ENCODE assay signal across 8 cellular contexts in the genomic region with DNA sequence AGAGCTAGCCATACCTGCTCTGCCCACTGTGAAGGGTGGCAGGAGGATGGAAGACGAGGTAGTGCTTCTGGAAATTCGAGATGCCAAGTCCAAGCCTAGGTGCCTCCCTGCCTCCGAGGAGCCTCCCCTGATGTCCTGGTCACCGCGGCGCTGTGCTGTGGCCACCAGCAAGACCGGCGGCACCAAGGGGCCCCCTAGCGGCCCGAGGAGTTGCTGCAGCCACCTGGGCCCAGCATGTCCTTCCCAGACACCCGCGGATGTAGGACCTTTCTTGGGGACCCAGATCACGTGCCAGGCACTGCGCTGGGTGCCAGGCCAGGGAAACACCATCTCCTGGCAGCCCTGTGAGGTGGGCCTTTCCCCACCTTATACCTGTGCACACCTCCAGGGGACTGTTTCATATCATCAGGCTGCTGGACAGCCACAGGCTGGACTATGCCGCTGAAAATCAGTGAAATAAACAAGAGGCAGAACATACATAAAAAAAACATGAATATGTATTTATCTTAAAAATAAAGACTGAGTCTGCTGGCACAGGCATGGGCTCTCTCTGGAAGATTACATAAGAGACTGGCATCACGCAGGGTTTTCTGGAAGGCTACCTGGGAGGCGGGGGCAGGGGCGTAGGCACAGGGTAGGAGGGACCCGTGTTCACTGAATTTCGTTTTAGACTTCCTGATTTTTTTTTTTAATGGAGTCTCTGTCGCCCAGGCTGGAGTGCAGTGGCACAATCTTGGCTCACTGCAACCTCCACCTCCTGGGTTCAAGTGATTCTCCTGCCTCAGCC. TPM values are rescaled to one million over a fixed set of nuclear protein-coding genes. Genes with fewer than 3 reads are reported as not detected.
A peak's percentile ranks its signal among the peaks of the same experiment; 100 is the strongest.
DNase-seq lines count a peak whose midpoint lies in the region; ATAC-seq and TF ChIP-seq lines count a peak whose summit lies in the region.

No MANE protein-coding gene starts in this region.

- no peaks in the 10 kb centered on the region for H3K4me1 ChIP-seq in PC-9 (replicated peaks; ENCODE audit: insufficient read depth)

- H3K9me3 Mint-ChIP-seq in activated T-cell treated with anti-CD3 and anti-CD28 coated beads, Interleukin-2, amount 50 U/mL, for 24 hours = no peaks in the 10 kb centered on the region
- no peaks in the 10 kb centered on the region for H3K9me3 Mint-ChIP-seq in natural killer cell treated with Interleukin-12 subunit alpha and Interleukin-12 subunit beta and Interleukin-15 and Interleukin-18, amount 100 ng/mL, for 72 hours

- no peak overlapping the region for H3K4me3 Mint-ChIP-seq in activated T-cell treated with anti-CD3 and anti-CD28 coated beads, Interleukin-2, amount 50 U/mL, for 24 hours
- no peak overlapping the region for H3K4me3 Mint-ChIP-seq in natural killer cell treated with Interleukin-12 subunit alpha and Interleukin-12 subunit beta and Interleukin-15 and Interleukin-18, amount 100 ng/mL, for 72 hours

- H3K9me3 ChIP-seq in AG04450 (ENCODE audit: control insufficient read depth, insufficient read depth, low read length) (no peaks in the 10 kb centered on the region), PC-9 (ENCODE audit: insufficient read depth, low read depth) (no peaks in the 10 kb centered on the region)

- H3K27ac ChIP-seq in AG04450 (ENCODE audit: low read depth, low read length) (no peak overlapping the region), PC-9 (no peak overlapping the region)

- peak; percentile 96 for TF ChIP-seq CTCF in AG04450 (IDR thresholded peaks at IDR 0.05; ENCODE audit: low read depth, low read length)
- TF ChIP-seq CTCF in PC-9 (conservative IDR thresholded peaks at IDR 0.05) = peak; percentile 92

- POLR2A ChIA-PET in AG04450 (lab: Yijun Ruan, JAX) (no interaction called here), PC-9 (lab: Charles Lee; ENCODE audit: unreplicated experiment) (interaction anchor here (0.6 kb wide), 1 partner anchor 55 kb away, joined by 4 read pairs; no protein-coding TSS in a partner anchor)

- H4K20me1 ChIP-seq in PC-9 (ENCODE audit: insufficient read depth) = no peaks in the 10 kb centered on the region

- H3K36me3 ChIP-seq in PC-9 (ENCODE audit: low read depth) = no peaks in the 10 kb centered on the region

- CTCF ChIA-PET in AG04450 (lab: Charles Lee) (interaction anchor here (0.6 to 1.8 kb wide), 25 partner anchors 9 to 593 kb away, joined by 3 to 27 read pairs (median 4); no protein-coding TSS in a partner anchor), PC-9 (lab: Charles Lee) (no interaction called here)

- H3K79me2 ChIP-seq in PC-9 (ENCODE audit: low read depth) = no peaks in the 10 kb centered on the region

- peaks cover 4% of the 10 kb centered on the region for H3K27me3 ChIP-seq in AG04450 (ENCODE audit: control insufficient read depth, insufficient read depth, low read length)
- no peaks in the 10 kb centered on the region for H3K27me3 ChIP-seq in PC-9 (ENCODE audit: insufficient read depth, low read depth)

- no peak overlapping the region for H3K27ac Mint-ChIP-seq in activated T-cell treated with anti-CD3 and anti-CD28 coated beads, Interleukin-2, amount 50 U/mL, for 24 hours
- H3K27ac Mint-ChIP-seq in natural killer cell treated with Interleukin-12 subunit alpha and Interleukin-12 subunit beta and Interleukin-15 and Interleukin-18, amount 100 ng/mL, for 72 hours = no peak overlapping the region

- intact Hi-C loops in PC-9 (cut with micrococcal nuclease; ENCODE audit: unreplicated experiment) = loop anchor here (2.0 kb wide), 2 partner anchors 66 to 110 kb away; no protein-coding TSS in a partner anchor

- peak; percentile 46 for ATAC-seq in GM19025 (IDR thresholded peaks at IDR 0.05; ENCODE audit: low read depth, unreplicated experiment)
- peak; percentile 76 to 79 for ATAC-seq in natural killer cell treated with Interleukin-12 subunit alpha and Interleukin-12 subunit beta and Interleukin-15 and Interleukin-18, amount 100 ng/mL, for 72 hours
- ATAC-seq in stimulated activated naive CD8-positive, alpha-beta T cell treated with anti-CD3 and anti-CD28 coated beads, Interleukin-15, Interleukin-2, amounts not matched to agents 100 U/mL and 50 U/mL, for 24 hours = peak; percentile 75

- no TSS peak for BruUV-seq in PC-9 (replicated peaks; lab: Mats Ljungman, UMichigan)

- H3K9me2 ChIP-seq in PC-9 (ENCODE audit: insufficient read depth) = no peaks in the 10 kb centered on the region

- H3K36me3 Mint-ChIP-seq in activated T-cell treated with anti-CD3 and anti-CD28 coated beads, Interleukin-2, amount 50 U/mL, for 24 hours (ENCODE audit: low read depth) = no peaks in the 10 kb centered on the region
- no peaks in the 10 kb centered on the region for H3K36me3 Mint-ChIP-seq in natural killer cell treated with Interleukin-12 subunit alpha and Interleukin-12 subunit beta and Interleukin-15 and Interleukin-18, amount 100 ng/mL, for 72 hours

- H3F3A ChIP-seq in PC-9 (ENCODE audit: insufficient read depth, low read depth) = no peaks in the 10 kb centered on the region

- H3K27me3 Mint-ChIP-seq in activated T-cell treated with anti-CD3 and anti-CD28 coated beads, Interleukin-2, amount 50 U/mL, for 24 hours = peaks cover 26% of the 10 kb centered on the region
- H3K27me3 Mint-ChIP-seq in natural killer cell treated with Interleukin-12 subunit alpha and Interleukin-12 subunit beta and Interleukin-15 and Interleukin-18, amount 100 ng/mL, for 72 hours = peaks cover 10 to 13% of the 10 kb centered on the region in 2 donors

- no peak overlapping the region for H2AFZ ChIP-seq in PC-9

- peaks cover 7% of the 10 kb centered on the region for H3K4me1 Mint-ChIP-seq in activated T-cell treated with anti-CD3 and anti-CD28 coated beads, Interleukin-2, amount 50 U/mL, for 24 hours (ENCODE audit: low read depth)
- peaks cover 3 to 9% of the 10 kb centered on the region in 2 donors for H3K4me1 Mint-ChIP-seq in natural killer cell treated with Interleukin-12 subunit alpha and Interleukin-12 subunit beta and Interleukin-15 and Interleukin-18, amount 100 ng/mL, for 72 hours (ENCODE audit: low read depth in 2 of 2)

- no peak overlapping the region for H3K4me3 ChIP-seq in AG04450 (ENCODE audit: low read depth, low read length)
- no peak overlapping the region for H3K4me3 ChIP-seq in PC-9

- DNase-seq in AG04450 (ENCODE audit: low read depth, low spot score) (peak; percentile 18), HuH-7.5 (ENCODE audit: low spot score) (peak; percentile 87), PC-9 (peak; percentile 47 to 55), fibroblast of gingiva (ENCODE audit: low read depth) (peak; percentile 44)
- peak; percentile 77 for DNase-seq in activated T-cell treated with anti-CD3 and anti-CD28 coated beads, Interleukin-2, amount 50 U/mL, for 24 hours
- DNase-seq in natural killer cell treated with Interleukin-12 subunit alpha and Interleukin-12 subunit beta and Interleukin-15 and Interleukin-18, amount 100 ng/mL, for 72 hours (ENCODE audit: low spot score) = peak; percentile 69
- peak; percentile 73 for DNase-seq in stimulated activated naive CD8-positive, alpha-beta T cell treated with anti-CD3 and anti-CD28 coated beads, Interleukin-15, Interleukin-2, amounts not matched to agents 100 U/mL and 50 U/mL, for 24 hours

- H3K4me2 ChIP-seq in PC-9 = no peak overlapping the region

RNA-seq across cellular contexts. Expression of gene HHIPL1, which starts 15.9 kb away (rescaled TPM):
- polyA plus RNA-seq in AG04450 (2011; rRNA removed) = 1.1 and 1.2 TPM in 2 replicates
- 1.3 and 1.7 TPM in 2 replicates for polyA minus RNA-seq in AG04450 (2011; rRNA and poly(A)+ RNA removed)
- 0.28 and 0.48 TPM in 2 replicates for total RNA-seq in PC-9 (2021)
- total RNA-seq in natural killer cell treated with Interleukin-12 subunit alpha and Interleukin-12 subunit beta and Interleukin-15 and Interleukin-18, amount 100 ng/mL, for 72 hours = not detected

RNA-seq across cellular contexts. Expression of gene CCDC85C, which starts 25.0 kb away (rescaled TPM):
- polyA plus RNA-seq in AG04450 (2011; rRNA removed) = 7.2 and 8.5 TPM in 2 replicates
- 11.3 and 13.8 TPM in 2 replicates for polyA minus RNA-seq in AG04450 (2011; rRNA and poly(A)+ RNA removed)
- total RNA-seq in PC-9 (2021) = 21.2 and 24.8 TPM in 2 replicates
- 1 to 10 TPM; 2.7 to 3.6 TPM for total RNA-seq in natural killer cell treated with Interleukin-12 subunit alpha and Interleukin-12 subunit beta and Interleukin-15 and Interleukin-18, amount 100 ng/mL, for 72 hours

RNA-seq across cellular contexts. Expression of gene CYP46A1, which starts 55.1 kb away (rescaled TPM):
- polyA plus RNA-seq in AG04450 (2011; rRNA removed) = 0.07 and 0.14 TPM in 2 replicates
- polyA minus RNA-seq in AG04450 (2011; rRNA and poly(A)+ RNA removed) = 0.09 TPM in 1 of 2 replicates, not detected in the other
- total RNA-seq in PC-9 (2021) = not detected in 2 replicates
- total RNA-seq in natural killer cell treated with Interleukin-12 subunit alpha and Interleukin-12 subunit beta and Interleukin-15 and Interleukin-18, amount 100 ng/mL, for 72 hours = under 1 TPM in 1 of 2 donors, not detected in 1; 0.11 TPM

Comparison
In these comparisons a context has a peak if more than half of its experiments do, and no peak if none do; other contexts are left out.
1. DNase-seq: peak in every context shown above with its lines; median percentile 87 in HuH-7.5; 77 in activated T-cell treated with anti-CD3 and anti-CD28 coated beads, Interleukin-2, amount 50 U/mL, for 24 hours; 73 in stimulated activated naive CD8-positive, alpha-beta T cell treated with anti-CD3 and anti-CD28 coated beads, Interleukin-15, Interleukin-2, amounts not matched to agents 100 U/mL and 50 U/mL, for 24 hours; 69 in natural killer cell treated with Interleukin-12 subunit alpha and Interleukin-12 subunit beta and Interleukin-15 and Interleukin-18, amount 100 ng/mL, for 72 hours; 51 in PC-9; 44 in fibroblast of gingiva; 18 in AG04450.